ENCODE assay signal across 1 cellular context in the genomic region with DNA sequence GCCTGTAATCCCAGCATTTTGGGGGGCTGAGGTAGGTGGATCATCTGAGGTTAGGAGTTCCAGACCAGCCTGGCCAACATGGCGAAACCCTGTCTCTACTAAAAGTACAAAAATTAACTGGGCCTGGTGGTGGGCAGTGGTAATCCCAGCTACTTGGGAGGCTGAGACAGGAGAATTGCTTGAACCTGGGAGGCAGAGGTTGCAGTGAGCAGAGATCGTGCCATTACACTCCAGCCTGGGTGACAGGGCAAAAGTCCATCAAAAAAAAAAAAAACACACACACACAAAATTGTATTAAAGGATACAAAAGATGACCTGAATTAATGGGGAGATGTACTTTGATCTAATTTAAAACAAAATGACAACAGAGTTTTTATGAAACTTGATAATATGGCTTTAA. TPM values are rescaled to one million over a fixed set of nuclear protein-coding genes. Genes with fewer than 3 reads are reported as not detected.
"Had no signal": no experiment of that assay in that cellular context is flagged by ENCODE, and none has a peak within 500 bp of the region (broad histone marks: within the 10 kb centered on the region; RNA-seq: fewer than 3 reads in every experiment).

No MANE protein-coding gene starts in this region.

RNA-seq across cellular contexts. Expression of gene RSPH4A, which starts 47.9 kb away (rescaled TPM):
- total RNA-seq: activated CD4-positive, alpha-beta memory T cell treated with anti-CD3 and anti-CD28 coated beads for 36 hours had no signal
